Comparison of ENCODE assay signal across 8 cellular contexts in genomic region chr14:92122761-92123160, GRCh38. TPM values are rescaled to one million over a fixed set of nuclear protein-coding genes. Genes with fewer than 3 reads are reported as not detected.
DNase-seq lines count a peak whose midpoint lies in the region; ATAC-seq and TF ChIP-seq lines count a peak whose summit lies in the region.

No MANE protein-coding gene starts in this region.

- peaks cover 68% of the 10 kb centered on the region for H3K79me2 ChIP-seq in mammary epithelial cell (ENCODE audit: insufficient read depth, low read length)

- POLR2A ChIA-PET in AG04450 (lab: Yijun Ruan, JAX) = interaction anchor here (0.7 to 2.0 kb wide), 4 partner anchors 13 to 83 kb away, joined by 3 to 21 read pairs (median 6); partner anchors contain the start of genes ATXN3 and TRIP11

- CTCF ChIA-PET in AG04450 (lab: Charles Lee) (interaction anchor here (0.7 to 10.6 kb wide), 6 partner anchors 10 to 336 kb away, joined by 3 to 140 read pairs (median 4); partner anchors contain the start of gene ATXN3), mammary epithelial cell (lab: Charles Lee; ENCODE audit: low non-redundant PET) (interaction anchor here (1.6 kb wide), 1 partner anchor 16 kb away, joined by 7 read pairs; the partner anchor contains the start of gene ATXN3)

- H3K9me3 ChIP-seq in AG04450 (ENCODE audit: control insufficient read depth, insufficient read depth, low read length) (peaks cover 2% of the 10 kb centered on the region; the same call in 1 of the 2 replicates), HUES48 (ENCODE audit: control insufficient read depth, insufficient read depth, low read length) (no peaks in the 10 kb centered on the region), mammary epithelial cell (replicated peaks; ENCODE audit: insufficient read depth, low read length) (no peaks in the 10 kb centered on the region), mononuclear cell (ENCODE audit: low read depth, low read length) (no peaks in the 10 kb centered on the region)

- H3K27me3 ChIP-seq in AG04450 (ENCODE audit: control insufficient read depth, insufficient read depth, low read length) (no peaks in the 10 kb centered on the region), HUES48 (ENCODE audit: control insufficient read depth, insufficient read depth, low read length) (no peaks in the 10 kb centered on the region), mammary epithelial cell (ENCODE audit: insufficient read depth, low read length) (no peaks in the 10 kb centered on the region), mononuclear cell (ENCODE audit: insufficient read depth, low read length) (no peaks in the 10 kb centered on the region)

- DNase-seq in AG04450 (ENCODE audit: low read depth, low spot score) (no peak), mammary epithelial cell (no peak), GM19238 (ENCODE audit: insufficient read length, low spot score) (no peak)

- no peak for ATAC-seq in HG02840 (IDR thresholded peaks at IDR 0.05; ENCODE audit: low FRiP score, unreplicated experiment)
- no peak for ATAC-seq in HG03175 (IDR thresholded peaks at IDR 0.05; ENCODE audit: unreplicated experiment)
- no peak for ATAC-seq in GM18520 (IDR thresholded peaks at IDR 0.05; ENCODE audit: unreplicated experiment)

- intact Hi-C loops in mammary epithelial cell (cut with micrococcal nuclease) = no loop called here

- H3K4me3 ChIP-seq in AG04450 (ENCODE audit: low read depth, low read length) = peak overlapping the region; percentile 95
- peak overlapping the region; percentile 99 for H3K4me3 ChIP-seq in HUES48 (ENCODE audit: low read depth, low read length)
- H3K4me3 ChIP-seq in mammary epithelial cell (replicated peaks in 1 of 3; ENCODE audit: insufficient read depth in 1 of 3, low read depth in 2 of 3, low read length in 3 of 3) = peak overlapping the region; percentile 84 to 99 (median 99)
- peak overlapping the region; percentile 99 for H3K4me3 ChIP-seq in mononuclear cell (ENCODE audit: low read length)

- in situ Hi-C loops in mammary epithelial cell (cut with MboI; ENCODE audit: low sequenced_read_pairs in 2 of 2) = loop anchor here in 1 of 2 donors (25.0 kb wide), 1 partner anchor 665 kb away; the partner anchor contains the start of gene GOLGA5

- peak overlapping the region; percentile 97 for H3K9ac ChIP-seq in HUES48 (ENCODE audit: low read depth, low read length)
- peak overlapping the region; percentile 97 for H3K9ac ChIP-seq in mammary epithelial cell (ENCODE audit: insufficient read depth, low read length)

- H3K36me3 ChIP-seq in HUES48 (ENCODE audit: control insufficient read depth, insufficient read depth, low read length) (peaks cover 58% of the 10 kb centered on the region), mammary epithelial cell (ENCODE audit: insufficient read depth, low read length) (peaks cover 3% of the 10 kb centered on the region)

- H3K27ac ChIP-seq in AG04450 (ENCODE audit: low read depth, low read length) = peak overlapping the region; percentile 92
- peak overlapping the region; percentile 96 for H3K27ac ChIP-seq in HUES48 (ENCODE audit: low read depth, low read length)
- peak overlapping the region; percentile 90 for H3K27ac ChIP-seq in mammary epithelial cell (ENCODE audit: insufficient read depth, low read depth, low read length)

- no peaks in the 10 kb centered on the region for H4K20me1 ChIP-seq in mammary epithelial cell (ENCODE audit: insufficient read depth, low read length)

- TF ChIP-seq CTCF in AG04450 (IDR thresholded peaks at IDR 0.05; ENCODE audit: low read depth, low read length) (no peak), mammary epithelial cell (conservative IDR thresholded peaks at IDR 0.05 in 1 of 2, IDR thresholded peaks at IDR 0.05 in 1 of 2; ENCODE audit: extremely low read depth in 1 of 2, insufficient read depth in 1 of 2, low read depth in 1 of 2, low read length in 2 of 2) (no peak)

- dilution Hi-C loops in mammary epithelial cell (cut with HindIII; ENCODE audit: low sequenced_read_pairs) = no loop called here

- BruUV-seq in mammary epithelial cell (replicated peaks; lab: Mats Ljungman, UMichigan) = no TSS peak

- peak overlapping the region; percentile 98 for H2AFZ ChIP-seq in mammary epithelial cell (ENCODE audit: low read depth, low read length)

- no peaks in the 10 kb centered on the region for H3K4me1 ChIP-seq in HUES48 (ENCODE audit: control insufficient read depth, insufficient read depth, low read length)
- no peaks in the 10 kb centered on the region for H3K4me1 ChIP-seq in mammary epithelial cell (ENCODE audit: insufficient read depth, low read length)
- peaks cover 39% of the 10 kb centered on the region for H3K4me1 ChIP-seq in mononuclear cell (ENCODE audit: insufficient read depth, low read length)

- 50% methylated on average over 4 of the region's 9 CpGs for WGBS in mammary epithelial cell (ENCODE audit: low coverage, missing lambda C conversion rate)

- peak overlapping the region; percentile 85 for H3K4me2 ChIP-seq in mammary epithelial cell (ENCODE audit: insufficient read depth, low read depth, low read length)

RNA-seq across cellular contexts. Expression of gene CPSF2, which starts 1.0 kb away (rescaled TPM):
- polyA plus RNA-seq in AG04450 (2011; rRNA removed) = 45.5 and 55.3 TPM in 2 replicates
- polyA minus RNA-seq in AG04450 (2011; rRNA and poly(A)+ RNA removed) = 38.3 and 50.0 TPM in 2 replicates
- total RNA-seq in mammary epithelial cell = 10 to 100 TPM; 33.7 to 85.5 TPM
- 22.1 TPM for polyA plus RNA-seq in mammary epithelial cell
- polyA minus RNA-seq in mammary epithelial cell = 30.5 TPM
- total RNA-seq in mononuclear cell = 13.9 TPM

RNA-seq across cellular contexts. Expression of gene NDUFB1, which starts 1.3 kb away (rescaled TPM):
- 345 and 448 TPM in 2 replicates for polyA plus RNA-seq in AG04450 (2011; rRNA removed)
- 46.0 and 54.4 TPM in 2 replicates for polyA minus RNA-seq in AG04450 (2011; rRNA and poly(A)+ RNA removed)
- 100 to 1,000 TPM in 1 of 2 donors, 10 to 100 TPM in 1; 79.9 to 110 TPM for total RNA-seq in mammary epithelial cell
- polyA plus RNA-seq in mammary epithelial cell = 192 TPM
- 160 TPM for polyA minus RNA-seq in mammary epithelial cell
- 106 TPM for total RNA-seq in mononuclear cell

RNA-seq across cellular contexts. Expression of gene ATXN3, which starts 16.4 kb away (rescaled TPM):
- 28.9 and 38.2 TPM in 2 replicates for polyA plus RNA-seq in AG04450 (2011; rRNA removed)
- polyA minus RNA-seq in AG04450 (2011; rRNA and poly(A)+ RNA removed) = 11.2 and 21.0 TPM in 2 replicates
- 10 to 100 TPM; 21.8 to 25.5 TPM for total RNA-seq in mammary epithelial cell
- polyA plus RNA-seq in mammary epithelial cell = 12.7 TPM
- polyA minus RNA-seq in mammary epithelial cell = 13.6 TPM
- total RNA-seq in mononuclear cell = 35.6 TPM
